Comparison of ENCODE assay signal across 8 cellular contexts in the genomic region with DNA sequence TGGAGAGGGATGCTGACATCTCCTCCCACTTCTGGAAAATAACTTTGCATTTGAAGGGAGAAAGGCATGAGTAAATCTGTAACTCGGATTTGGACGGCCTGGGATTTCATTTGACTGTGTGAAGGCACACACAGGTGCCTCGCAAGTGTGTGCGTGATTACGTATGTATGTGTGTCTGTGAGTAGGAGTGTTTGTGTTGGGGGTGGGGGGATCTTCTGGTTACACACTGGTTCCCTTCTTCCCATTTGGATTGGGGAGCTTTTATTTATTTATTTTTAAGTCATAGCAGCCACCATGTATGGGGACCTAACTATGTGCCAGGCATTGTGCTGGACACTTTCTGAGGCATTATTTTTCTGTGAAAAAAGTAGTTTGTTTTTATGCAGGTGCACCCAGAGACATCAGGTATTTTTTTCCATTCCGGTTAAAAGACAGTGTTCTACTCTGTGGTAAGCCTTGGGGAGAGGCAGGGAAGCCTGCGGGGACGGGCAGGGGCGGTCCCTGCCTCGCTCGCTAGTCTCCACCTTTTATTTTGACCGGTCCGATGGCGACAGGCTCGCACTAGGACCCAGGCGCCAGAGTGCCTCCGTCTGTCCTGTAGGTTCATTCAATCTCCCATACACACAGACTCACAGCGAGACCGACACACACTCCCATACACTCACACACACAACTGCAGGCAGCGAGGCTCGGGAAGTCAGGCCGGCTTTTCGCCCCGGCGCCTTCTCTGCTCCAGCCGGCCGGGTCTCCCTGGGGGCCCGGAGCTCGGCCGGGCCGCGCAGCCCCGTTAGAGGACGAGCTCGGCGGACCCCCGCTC. TPM values are rescaled to one million over a fixed set of nuclear protein-coding genes. Genes with fewer than 3 reads are reported as not detected.
DNase-seq lines count a peak whose midpoint lies in the region; TF ChIP-seq lines count a peak whose summit lies in the region.

MXI1 (plus strand) TSS at position 618 of the 817 bp plus-strand sequence. CDS start 204 bp downstream, outside the sequence.

- no peaks in the 10 kb centered on the region for H3K9me3 ChIP-seq in prostate gland

- H3K4me1 Mint-ChIP-seq in brain = peaks cover 47% of the 10 kb centered on the region

- no peaks in the 10 kb centered on the region for H3K36me3 Mint-ChIP-seq in brain

- peak within 1 kb of the TSS; percentile 93 to 100 (median 96) for H3K4me3 Mint-ChIP-seq in brain

- H3K27me3 ChIP-seq in H7 (ENCODE audit: control insufficient read depth, insufficient read depth, low read length) (peaks cover 62% of the 10 kb centered on the region), prostate gland (replicated peaks; ENCODE audit: insufficient read depth) (no peaks in the 10 kb centered on the region)

- peak; percentile 86 for TF ChIP-seq POLR2A in prostate gland (IDR thresholded peaks at IDR 0.05)

- TF ChIP-seq CTCF in brain (conservative IDR thresholded peaks at IDR 0.05) (no peak), prostate gland (IDR thresholded peaks at IDR 0.05) (peak in 1 of 4 experiments; percentile 4)

- H3K4me1 ChIP-seq in prostate gland (replicated peaks) = peaks cover 3% of the 10 kb centered on the region

- H3K4me3 ChIP-seq in H7 (ENCODE audit: insufficient read depth, low read depth, low read length) = peak within 1 kb of the TSS; percentile 53
- H3K4me3 ChIP-seq in prostate gland = peak within 1 kb of the TSS; percentile 69 to 70

- intact Hi-C loops in prostate gland (cut with DNase I) = loop anchor here (5.0 to 10.0 kb wide), 3 partner anchors 70 to 322 kb away; partner anchors contain the start of gene XPNPEP1

- DNase-seq in NCI-H1092 treated with DMSO at 0.1 percent for 48 hours (lab: John Stamatoyannopoulos, UW) = peak; percentile 3
- no peak for DNase-seq in NCI-H1092 (lab: John Stamatoyannopoulos, UW)
- DNase-seq in H7 = peak; percentile 88
- DNase-seq in KG1 (lab: John Stamatoyannopoulos, UW) = peak; percentile 36
- peak; percentile 59 for DNase-seq in SKM-1 (lab: John Stamatoyannopoulos, UW; ENCODE audit: unreplicated experiment)
- DNase-seq in hippocampal formation (lab: John Stamatoyannopoulos, UW) = peak; percentile 65 to 69
- peak; percentile 82 for DNase-seq in prostate gland (ENCODE audit: low spot score)

- H3K36me3 ChIP-seq in H7 (replicated peaks; ENCODE audit: control insufficient read depth, insufficient read depth, low read length) (no peaks in the 10 kb centered on the region), prostate gland (no peaks in the 10 kb centered on the region)

- peaks cover 0 to 6% (median 0%) of the 10 kb centered on the region in 5 experiments for H3K9me3 Mint-ChIP-seq in brain

- peak within 1 kb of the TSS; percentile 95 to 99 (median 99) for H3K27ac Mint-ChIP-seq in brain

- H3K27ac ChIP-seq in prostate gland = peak within 1 kb of the TSS; percentile 81 to 91

- H3K27me3 Mint-ChIP-seq in brain = peaks cover 28% of the 10 kb centered on the region

- 3% methylated on average over 30 of the region's 37 CpGs for WGBS in prostate gland

RNA-seq across cellular contexts. Expression of gene MXI1, which starts in this region (rescaled TPM):
- 9.2 and 10.3 TPM in 2 replicates for total RNA-seq in H7 (2014; rRNA removed; shearing (Covaris generic))
- 44.0 TPM for polyA plus RNA-seq in brain (ENCODE audit: insufficient read depth, low read depth, low replicate concordance)
- 10 to 100 TPM; 36.3 to 83.3 TPM for total RNA-seq in prostate gland
